14 cellular contexts compared by ENCODE assay signal in the genomic region with DNA sequence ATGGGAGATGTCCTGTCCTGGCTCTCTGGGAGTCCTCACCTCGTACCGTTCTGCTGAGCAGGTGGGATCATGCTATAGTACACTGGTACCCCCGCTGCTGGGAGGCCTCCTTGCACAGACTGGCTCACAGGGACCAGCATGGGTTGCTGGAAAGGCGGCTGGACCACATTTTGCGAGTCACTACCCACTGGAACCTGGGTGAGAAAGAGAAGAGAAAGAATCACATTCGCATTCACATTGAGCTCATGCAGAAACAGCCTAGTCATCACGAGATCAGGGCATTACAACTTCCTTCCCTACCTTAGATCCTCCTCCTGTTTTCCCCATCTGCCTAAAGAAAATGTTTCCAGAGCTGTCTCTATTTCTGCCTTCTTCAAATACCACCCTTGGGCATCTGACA. TPM values are rescaled to one million over a fixed set of nuclear protein-coding genes. Genes with fewer than 3 reads are reported as not detected.
DNase-seq lines count a peak whose midpoint lies in the region; ATAC-seq and FAIRE-seq lines count a peak whose summit lies in the region.
"Had no signal": no experiment of that assay in that cellular context is flagged by ENCODE, and none has a peak within 500 bp of the region (broad histone marks: within the 10 kb centered on the region; RNA-seq: fewer than 3 reads in every experiment).

No MANE protein-coding gene starts in this region.

- H3K4ac ChIP-seq in mesenchymal stem cell (ENCODE audit: low read depth in 1 of 2, low read length in 2 of 2) = no peak overlapping the region

- no peak overlapping the region for H2BK5ac ChIP-seq in mesenchymal stem cell (ENCODE audit: low read depth, low read length, poor library complexity, severe bottlenecking)

- WGBS in mesenchymal stem cell = 89% methylated on average over 7 of the region's 7 CpGs
- WGBS in small intestine, 3 donors = 88 to 93% (median 90%) methylated on average over 7 of the region's 7 CpGs
- WGBS in right cardiac atrium = 85% methylated on average over 7 of the region's 7 CpGs

- H3K27me3 Mint-ChIP-seq in activated T-cell treated with anti-CD3 and anti-CD28 coated beads, Interleukin-2, amount 50 U/mL, for 4 hours (ENCODE audit: low read depth) = no peaks in the 10 kb centered on the region
- H3K27me3 Mint-ChIP-seq: type B pancreatic cell had no signal

- no peak for FAIRE-seq in small intestine (lab: Jason Lieb, UNC)
- FAIRE-seq: D721Med, islet of Langerhans had no signal

- peaks cover 38% of the 10 kb centered on the region for H3K36me3 Mint-ChIP-seq in activated T-cell treated with anti-CD3 and anti-CD28 coated beads, Interleukin-2, amount 50 U/mL, for 4 hours (ENCODE audit: insufficient read depth)

- peak; percentile 73 to 82 for ATAC-seq in activated T-cell treated with anti-CD3 and anti-CD28 coated beads, Interleukin-2, amount 50 U/mL, for 4 hours
- no peak for ATAC-seq in HG02678 (IDR thresholded peaks at IDR 0.05; ENCODE audit: unreplicated experiment)
- ATAC-seq in right cardiac atrium = no peak

- no peaks in the 10 kb centered on the region for H3K79me1 ChIP-seq in mesenchymal stem cell (replicated peaks; ENCODE audit: low read length, poor library complexity, severe bottlenecking)

- H2BK12ac ChIP-seq in mesenchymal stem cell (ENCODE audit: low read length in 2 of 2) = no peak overlapping the region

- H2AFZ ChIP-seq in mesenchymal stem cell (ENCODE audit: low read depth, low read length) = no peak overlapping the region

- H3K9ac ChIP-seq in BLaER1 treated with 17β-estradiol and CSF1 and Interleukin-3, amounts not matched to agents 10 nM and 100 nM = peak overlapping the region in 3 of 11 experiments; percentile 3 to 14 (median 8); a peak in 3 of 22 replicates
- peak overlapping the region; percentile 35 for H3K9ac ChIP-seq in mesenchymal stem cell (ENCODE audit: low read length)

- H3K36me3 ChIP-seq in BLaER1 treated with 17β-estradiol and CSF1 and Interleukin-3, amounts not matched to agents 10 nM and 100 nM = peaks cover 60 to 89% (median 77%) of the 10 kb centered on the region in 11 experiments
- H3K36me3 ChIP-seq in mesenchymal stem cell (ENCODE audit: control insufficient read depth in 1 of 2, insufficient read depth in 2 of 2, low read depth in 1 of 2, low read length in 2 of 2) (peaks cover 30 to 61% of the 10 kb centered on the region in 2 experiments), small intestine (ENCODE audit: control insufficient read depth in 2 of 2, insufficient read depth in 2 of 2, low read length in 2 of 2) (peaks cover 13 to 23% of the 10 kb centered on the region in 2 donors)

- H3K27me3 ChIP-seq in BLaER1 treated with 17β-estradiol and CSF1 and Interleukin-3, amounts not matched to agents 10 nM and 100 nM = no peaks in the 10 kb centered on the region
- H3K27me3 ChIP-seq in mesenchymal stem cell (ENCODE audit: control insufficient read depth in 1 of 2, insufficient read depth in 1 of 2, low read length in 2 of 2) (no peaks in the 10 kb centered on the region), small intestine (ENCODE audit: control insufficient read depth in 2 of 2, insufficient read depth in 2 of 2, low read length in 2 of 2) (no peaks in the 10 kb centered on the region), right cardiac atrium (ENCODE audit: control insufficient read depth, insufficient read depth) (no peaks in the 10 kb centered on the region)

- no peaks in the 10 kb centered on the region; a peak in 1 of 22 replicates for H4K20me1 ChIP-seq in BLaER1 treated with 17β-estradiol and CSF1 and Interleukin-3, amounts not matched to agents 10 nM and 100 nM

- H3K4me3 Mint-ChIP-seq in activated T-cell treated with anti-CD3 and anti-CD28 coated beads, Interleukin-2, amount 50 U/mL, for 4 hours = no peak overlapping the region
- H3K4me3 Mint-ChIP-seq: T-helper 2 cell treated with Interferon-gamma antibody and Interleukin-4, amounts not matched to agents 5 μg/mL and 100 μg/mL, for 36 hours; type B pancreatic cell had no signal

- intact Hi-C loops in right cardiac atrium (cut with DNase I) = no loop called here

- no peak overlapping the region for H2BK120ac ChIP-seq in mesenchymal stem cell (ENCODE audit: low read depth, low read length)

- DNase-seq in ELR (ENCODE audit: low read depth) (peak; percentile 45), mesenchymal stem cell (no peak), germinal center (ENCODE audit: low spot score) (no peak), small intestine (no peak), right cardiac atrium (no peak)
- no peak for DNase-seq in activated T-cell treated with anti-CD3 and anti-CD28 coated beads, Interleukin-2, amount 50 U/mL, for 4 hours
- DNase-seq: activated gamma-delta T cell, retina had no signal

- H3K14ac ChIP-seq in mesenchymal stem cell (ENCODE audit: low read length in 2 of 2) = no peak overlapping the region

- no peaks in the 10 kb centered on the region for H3K9me3 Mint-ChIP-seq in activated T-cell treated with anti-CD3 and anti-CD28 coated beads, Interleukin-2, amount 50 U/mL, for 4 hours
- H3K9me3 Mint-ChIP-seq: T-helper 2 cell treated with Interferon-gamma antibody and Interleukin-4, amounts not matched to agents 5 μg/mL and 100 μg/mL, for 36 hours; type B pancreatic cell had no signal

- peak overlapping the region in 5 of 11 experiments; percentile 13 to 66 (median 59); a peak in 8 of 22 replicates for H3K4me2 ChIP-seq in BLaER1 treated with 17β-estradiol and CSF1 and Interleukin-3, amounts not matched to agents 10 nM and 100 nM
- no peak overlapping the region for H3K4me2 ChIP-seq in mesenchymal stem cell (ENCODE audit: low read length, poor library complexity, severe bottlenecking)

- H2AK5ac ChIP-seq in mesenchymal stem cell (ENCODE audit: low read length, severe bottlenecking) = no peak overlapping the region

- H4K91ac ChIP-seq in mesenchymal stem cell (ENCODE audit: low read length) = no peak overlapping the region

- no peak overlapping the region for H2BK15ac ChIP-seq in mesenchymal stem cell (ENCODE audit: low read depth, poor library complexity, severe bottlenecking)

- H3K18ac ChIP-seq in mesenchymal stem cell (ENCODE audit: low read depth in 1 of 2, low read length in 2 of 2) = no peak overlapping the region

- H3K23ac ChIP-seq in mesenchymal stem cell (ENCODE audit: low read length in 2 of 2) = no peak overlapping the region

- peaks cover 19 to 40% (median 30%) of the 10 kb centered on the region in 10 experiments for H3K4me1 ChIP-seq in BLaER1 treated with 17β-estradiol and CSF1 and Interleukin-3, amounts not matched to agents 10 nM and 100 nM
- H3K4me1 ChIP-seq in mesenchymal stem cell (ENCODE audit: control insufficient read depth, insufficient read depth, low read depth, low read length) (no peaks in the 10 kb centered on the region), small intestine (ENCODE audit: control insufficient read depth in 2 of 2, insufficient read depth in 1 of 2, low read depth in 1 of 2, low read length in 1 of 2) (no peaks in the 10 kb centered on the region), right cardiac atrium (ENCODE audit: control insufficient read depth, insufficient read depth, low read length) (peaks cover 4% of the 10 kb centered on the region)

- H3K27ac ChIP-seq in BLaER1 treated with 17β-estradiol and CSF1 and Interleukin-3, amounts not matched to agents 10 nM and 100 nM = peak overlapping the region in 6 of 11 experiments; percentile 3 to 44 (median 13); a peak in 4 of 22 replicates
- H3K27ac ChIP-seq in mesenchymal stem cell (ENCODE audit: low read length, poor library complexity, severe bottlenecking) (no peak overlapping the region), small intestine (ENCODE audit: low read depth in 1 of 2, low read length in 1 of 2) (no peak overlapping the region), right cardiac atrium (ENCODE audit: low read length) (no peak overlapping the region)

- H4K8ac ChIP-seq in mesenchymal stem cell (ENCODE audit: low read length) = peak overlapping the region; percentile 30

- peaks cover 4% of the 10 kb centered on the region for H3K4me1 Mint-ChIP-seq in activated T-cell treated with anti-CD3 and anti-CD28 coated beads, Interleukin-2, amount 50 U/mL, for 4 hours (ENCODE audit: low read depth)

- H3K9me3 ChIP-seq in BLaER1 treated with 17β-estradiol and CSF1 and Interleukin-3, amounts not matched to agents 10 nM and 100 nM (replicated peaks in 1 of 11) = no peaks in the 10 kb centered on the region
- H3K9me3 ChIP-seq in mesenchymal stem cell (ENCODE audit: control insufficient read depth, low read length) (no peaks in the 10 kb centered on the region), small intestine (ENCODE audit: control insufficient read depth, low read depth) (no peaks in the 10 kb centered on the region), right cardiac atrium (ENCODE audit: control insufficient read depth, low read length) (no peaks in the 10 kb centered on the region)

- no peak overlapping the region for H3K4me3 ChIP-seq in BLaER1 treated with 17β-estradiol and CSF1 and Interleukin-3, amounts not matched to agents 10 nM and 100 nM
- H3K4me3 ChIP-seq in mesenchymal stem cell (ENCODE audit: insufficient read depth in 1 of 2, low read depth in 1 of 2, low read length in 2 of 2) = no peak overlapping the region
- no peak overlapping the region for H3K4me3 ChIP-seq in small intestine (ENCODE audit: low read depth in 1 of 2, low read length in 2 of 2)
- H3K4me3 ChIP-seq in right cardiac atrium (ENCODE audit: low read length) = no peak overlapping the region

RNA-seq across cellular contexts. Expression of gene STAC3, which starts 17.3 kb away (rescaled TPM):
- 1 to 10 TPM; 1.4 to 2.2 (median 1.7) TPM for total RNA-seq in activated T-cell treated with anti-CD3 and anti-CD28 coated beads, Interleukin-2, amount 50 U/mL, for 4 hours
- 0.61 TPM for polyA plus RNA-seq in mesenchymal stem cell (2013, experiment 1 of 2)
- 0.21 TPM for polyA plus RNA-seq in mesenchymal stem cell (2013, experiment 2 of 2)
- polyA plus RNA-seq in small intestine (1 to 10 TPM; 1.1 to 3.5 (median 3.2) TPM), right cardiac atrium (1.2 TPM)
- total RNA-seq in right cardiac atrium = 1 to 10 TPM in 3 of 4 donors, under 1 TPM in 1; 0.91 to 2.3 (median 1.6) TPM

RNA-seq across cellular contexts. Expression of gene SHMT2, which starts 38.8 kb away (rescaled TPM):
- total RNA-seq in activated T-cell treated with anti-CD3 and anti-CD28 coated beads, Interleukin-2, amount 50 U/mL, for 4 hours = 100 to 1,000 TPM; 373 to 414 (median 383) TPM
- 196 TPM for polyA plus RNA-seq in mesenchymal stem cell (2013, experiment 1 of 2)
- 196 TPM for polyA plus RNA-seq in mesenchymal stem cell (2013, experiment 2 of 2)
- polyA plus RNA-seq in small intestine = 100 to 1,000 TPM in 1 of 3 donors, 10 to 100 TPM in 2; 22.8 to 150 (median 35.1) TPM
- total RNA-seq in right cardiac atrium = 10 to 100 TPM; 27.4 to 33.2 (median 29.9) TPM
- polyA plus RNA-seq in right cardiac atrium = 17.9 TPM

RNA-seq across cellular contexts. Expression of gene NXPH4, which starts 51.7 kb away (rescaled TPM):
- total RNA-seq in activated T-cell treated with anti-CD3 and anti-CD28 coated beads, Interleukin-2, amount 50 U/mL, for 4 hours = under 1 TPM in 2 of 3 donors, not detected in 1; 0.20 to 0.24 TPM
- 1.8 TPM for polyA plus RNA-seq in mesenchymal stem cell (2013, experiment 1 of 2)
- polyA plus RNA-seq in mesenchymal stem cell (2013, experiment 2 of 2) = 1.6 TPM
- under 1 TPM in 1 of 3 donors, not detected in 2; 0.10 TPM for polyA plus RNA-seq in small intestine
- total RNA-seq in right cardiac atrium = under 1 TPM in 3 of 4 donors, not detected in 1; 0.11 to 0.39 (median 0.29) TPM
- 1.2 TPM for polyA plus RNA-seq in right cardiac atrium

Comparison
In these comparisons a context has a peak if more than half of its experiments do, and no peak if none do; other contexts are left out.
1. H3K27ac ChIP-seq: peak in BLaER1 treated with 17β-estradiol and CSF1 and Interleukin-3, amounts not matched to agents 10 nM and 100 nM (6 of 11); none in mesenchymal stem cell (single experiment), small intestine (0 of 2) and right cardiac atrium (single experiment).
2. ATAC-seq: peak in activated T-cell treated with anti-CD3 and anti-CD28 coated beads, Interleukin-2, amount 50 U/mL, for 4 hours (2 of 2); none in HG02678 (single experiment) and right cardiac atrium (0 of 2).
3. RNA of gene SHMT2, which starts 38.8 kb away (total RNA-seq): 373 to 414 TPM in activated T-cell treated with anti-CD3 and anti-CD28 coated beads, Interleukin-2, amount 50 U/mL, for 4 hours; 27.4 to 33.2 TPM in right cardiac atrium; every median in the first group is over 10 times any median in the second.